ENCODE assay signal across 12 cellular contexts in genomic region chr2:133266926-133267590, GRCh38.
A peak's percentile ranks its signal among the peaks of the same experiment; 100 is the strongest.
DNase-seq lines count a peak whose midpoint lies in the region; ATAC-seq and TF ChIP-seq lines count a peak whose summit lies in the region.
"Had no signal": no experiment of that assay in that cellular context is flagged by ENCODE, and none has a peak within 500 bp of the region (broad histone marks: within the 10 kb centered on the region; RNA-seq: fewer than 3 reads in every experiment).

No MANE protein-coding gene starts in this region.

- H3K36me3 ChIP-seq in PC-3 (ENCODE audit: low read depth, low read length) (no peaks in the 10 kb centered on the region), heart right ventricle (no peaks in the 10 kb centered on the region), sigmoid colon (no peaks in the 10 kb centered on the region), ascending aorta (no peaks in the 10 kb centered on the region)

- intact Hi-C loops in PC-3 (cut with micrococcal nuclease) (loop anchor here (10.0 kb wide), 1 partner anchor 168 kb away; no protein-coding TSS in a partner anchor), heart right ventricle (cut with DNase I) (loop anchor here in 5 of 10 donors (10.0 kb wide), 3 partner anchors 298 to 518 kb away; partner anchors contain the start of gene NCKAP5 (in 3 of the 5)), sigmoid colon (cut with DNase I) (no loop called here), ascending aorta (cut with DNase I) (no loop called here)
- intact Hi-C loops in activated CD4-positive, alpha-beta memory T cell treated with anti-CD3 and anti-CD28 coated beads for 36 hours (cut with micrococcal nuclease) = no loop called here

- CTCF ChIA-PET in PC-3 (lab: Charles Lee) = interaction anchor here (0.6 to 0.9 kb wide), 4 partner anchors 266 to 1593 kb away, joined by 3 to 10 read pairs (median 3); partner anchors contain the start of gene NCKAP5
- CTCF ChIA-PET in activated CD4-positive, alpha-beta memory T cell treated with anti-CD3 and anti-CD28 coated beads for 36 hours (lab: Charles Lee) = no interaction called here

- no peak overlapping the region for H2AK5ac ChIP-seq in H9 (ENCODE audit: insufficient read length, low read length)

- H4K5ac ChIP-seq in H9 (ENCODE audit: insufficient read length, low read depth, low read length) = no peak overlapping the region

- peak overlapping the region; percentile 76 for H3K4me3 ChIP-seq in PC-3 (ENCODE audit: low read length)
- H3K4me3 ChIP-seq in heart right ventricle = peak overlapping the region in 9 of 10 donors; percentile 37 to 59 (median 52)
- H3K4me3 ChIP-seq in sigmoid colon = peak overlapping the region in 3 of 4 donors; percentile 23 to 34 (median 33)
- H3K4me3 ChIP-seq in ascending aorta = peak overlapping the region in 1 of 2 donors; percentile 55
- H3K4me3 ChIP-seq: GM12878 had no signal

- H3K79me1 ChIP-seq in H9 (ENCODE audit: insufficient read depth, low read depth, low read length, poor library complexity, severe bottlenecking) = no peaks in the 10 kb centered on the region

- TF ChIP-seq CTCF in H9 (conservative IDR thresholded peaks at IDR 0.05) (no peak), PC-3 (conservative IDR thresholded peaks at IDR 0.05; ENCODE audit: low read depth, low read length) (no peak), heart right ventricle (IDR thresholded peaks at IDR 0.05) (no peak), sigmoid colon (IDR thresholded peaks at IDR 0.05) (no peak), ascending aorta (IDR thresholded peaks at IDR 0.05) (no peak)

- H3K4me1 ChIP-seq in H9 (ENCODE audit: insufficient read depth, low read length) (no peaks in the 10 kb centered on the region), PC-3 (ENCODE audit: insufficient read depth, low read length) (peaks cover 47% of the 10 kb centered on the region), heart right ventricle (peaks cover 0 to 30% (median 0%) of the 10 kb centered on the region in 9 donors), sigmoid colon (peaks cover 0 to 11% (median 5%) of the 10 kb centered on the region in 4 donors), ascending aorta (no peaks in the 10 kb centered on the region)

- H3T11ph ChIP-seq in H9 (ENCODE audit: low read length) = no peak overlapping the region

- no peak overlapping the region for H3K23ac ChIP-seq in H9 (ENCODE audit: insufficient read length, low read depth, low read length)

- no peak overlapping the region for H2AFZ ChIP-seq in H9 (ENCODE audit: low read length)
- peak overlapping the region; percentile 80 for H2AFZ ChIP-seq in PC-3 (ENCODE audit: low read length)

- H3K9ac ChIP-seq in H9 (ENCODE audit: extremely low read depth, insufficient read length, low read length) (no peak overlapping the region), PC-3 (ENCODE audit: low read length) (peak overlapping the region; percentile 49; the same call in 1 of the 2 replicates)

- peak; percentile 40 for DNase-seq in H9
- peak; percentile 25 for DNase-seq in PC-3
- no peak for DNase-seq in heart right ventricle
- DNase-seq in sigmoid colon = no peak
- DNase-seq in activated CD4-positive, alpha-beta memory T cell treated with anti-CD3 and anti-CD28 coated beads for 36 hours = no peak
- no peak for DNase-seq in ascending aorta (ENCODE audit: low spot score in 2 of 2)
- DNase-seq in midbrain (lab: John Stamatoyannopoulos, UW) = no peak
- DNase-seq: activated CD4-positive, alpha-beta T cell treated with anti-CD3 and anti-CD28 coated beads, Interleukin-2, amount 10 ng/mL, durations not matched to agents 7 days and 5 days; NCI-H2081 had no signal

- no peak overlapping the region for H2BK15ac ChIP-seq in H9 (ENCODE audit: low read depth, low read length)

- peaks cover 3 to 14% of the 10 kb centered on the region in 2 experiments for H3K4me1 Mint-ChIP-seq in H9
- no peaks in the 10 kb centered on the region for H3K4me1 Mint-ChIP-seq in activated CD4-positive, alpha-beta memory T cell treated with anti-CD3 and anti-CD28 coated beads for 36 hours (ENCODE audit: low read depth)
- H3K4me1 Mint-ChIP-seq in stimulated activated memory B cell treated with anti-CD40 and anti-IgM and Interleukin-4, amounts not matched to agents 10 μg/mL and 1 μg/mL and 100 μg/mL, for 72 hours = peaks cover 18% of the 10 kb centered on the region
- H3K4me1 Mint-ChIP-seq: activated CD4-positive, alpha-beta T cell treated with anti-CD3 and anti-CD28 coated beads, Interleukin-2, amount 10 ng/mL, durations not matched to agents 7 days and 5 days had no signal

- no peak overlapping the region for H3K4ac ChIP-seq in H9 (ENCODE audit: low read depth, low read length)

- no peak overlapping the region for H2BK20ac ChIP-seq in H9 (ENCODE audit: low read depth, low read length, poor library complexity, severe bottlenecking)

- no peak for TF ChIP-seq EP300 in sigmoid colon (IDR thresholded peaks at IDR 0.05)

- H2BK120ac ChIP-seq in H9 (ENCODE audit: low read depth, low read length, poor library complexity, severe bottlenecking) = no peak overlapping the region

- H3K14ac ChIP-seq in H9 (ENCODE audit: insufficient read depth, low read length) = no peak overlapping the region

- H4K20me1 ChIP-seq in H9 (ENCODE audit: control insufficient read depth, insufficient read depth, insufficient read length) (no peaks in the 10 kb centered on the region), PC-3 (ENCODE audit: low read length) (no peaks in the 10 kb centered on the region)

- H3K4me3 Mint-ChIP-seq in H9 = peak overlapping the region; percentile 82 to 91
- H3K4me3 Mint-ChIP-seq in activated CD4-positive, alpha-beta memory T cell treated with anti-CD3 and anti-CD28 coated beads for 36 hours = no peak overlapping the region
- no peak overlapping the region for H3K4me3 Mint-ChIP-seq in stimulated activated memory B cell treated with anti-CD40 and anti-IgM and Interleukin-4, amounts not matched to agents 10 μg/mL and 1 μg/mL and 100 μg/mL, for 72 hours
- H3K4me3 Mint-ChIP-seq: activated CD4-positive, alpha-beta T cell treated with anti-CD3 and anti-CD28 coated beads, Interleukin-2, amount 10 ng/mL, durations not matched to agents 7 days and 5 days had no signal

- POLR2A ChIA-PET in PC-3 (lab: Charles Lee; ENCODE audit: unreplicated experiment) = interaction anchor here (0.6 kb wide), 1 partner anchor 294 kb away, joined by 8 read pairs; no protein-coding TSS in a partner anchor
- POLR2A ChIA-PET in activated CD4-positive, alpha-beta memory T cell treated with anti-CD3 and anti-CD28 coated beads for 36 hours (lab: Charles Lee) = no interaction called here

- no peak overlapping the region for H4K91ac ChIP-seq in H9 (ENCODE audit: insufficient read length, low read depth, low read length)

- H2BK12ac ChIP-seq in H9 (ENCODE audit: insufficient read length, low read depth, low read length) = no peak overlapping the region

- H3K27ac ChIP-seq in H9 (ENCODE audit: insufficient read length, low read depth, low read length) = no peak overlapping the region
- no peak overlapping the region for H3K27ac ChIP-seq in PC-3 (ENCODE audit: low read length)
- peak overlapping the region in 2 of 10 donors; percentile 13 to 28 for H3K27ac ChIP-seq in heart right ventricle
- no peak overlapping the region for H3K27ac ChIP-seq in sigmoid colon
- H3K27ac ChIP-seq in ascending aorta = no peak overlapping the region
- H3K27ac ChIP-seq: epithelial cell of prostate had no signal

- no TSS peak for BruUV-seq in PC-3 (replicated peaks; lab: Mats Ljungman, UMichigan)

- no peak overlapping the region for H3K56ac ChIP-seq in H9 (ENCODE audit: insufficient read length, low read depth, low read length)

- no peaks in the 10 kb centered on the region for H3K36me3 Mint-ChIP-seq in H9 (ENCODE audit: insufficient read depth in 1 of 3, low read depth in 3 of 3)
- H3K36me3 Mint-ChIP-seq in activated CD4-positive, alpha-beta memory T cell treated with anti-CD3 and anti-CD28 coated beads for 36 hours = no peaks in the 10 kb centered on the region
- no peaks in the 10 kb centered on the region for H3K36me3 Mint-ChIP-seq in stimulated activated memory B cell treated with anti-CD40 and anti-IgM and Interleukin-4, amounts not matched to agents 10 μg/mL and 1 μg/mL and 100 μg/mL, for 72 hours

- H3K4me2 ChIP-seq in H9 (ENCODE audit: insufficient read depth, insufficient read length, low read length) (peak overlapping the region; percentile 47), PC-3 (ENCODE audit: low read length) (peak overlapping the region; percentile 92)

- H3K27me3 ChIP-seq in H9 (ENCODE audit: insufficient read depth, low read length) = no peaks in the 10 kb centered on the region
- H3K27me3 ChIP-seq in PC-3 (ENCODE audit: low read length) = no peaks in the 10 kb centered on the region
- H3K27me3 ChIP-seq in heart right ventricle = peaks cover 0 to 20% (median 9%) of the 10 kb centered on the region in 7 donors
- H3K27me3 ChIP-seq in sigmoid colon = peaks cover 12 to 21% (median 17%) of the 10 kb centered on the region in 3 donors
- H3K27me3 ChIP-seq in ascending aorta = no peaks in the 10 kb centered on the region

- H3K23me2 ChIP-seq in H9 (ENCODE audit: insufficient read length, low read depth, low read length, poor library complexity, severe bottlenecking) = peaks cover 13% of the 10 kb centered on the region

- no CpG with 5 or more reads among the region's 17 CpGs for WGBS in H9 (ENCODE audit: extremely low coverage, insufficient read length, low lambda C conversion rate)
- 1 to 2% methylated on average over 17 of the region's 17 CpGs for WGBS in heart right ventricle, 2 donors
- WGBS in sigmoid colon, 2 donors = 1 to 2% methylated on average over 17 of the region's 17 CpGs

- H3F3A ChIP-seq in PC-3 (ENCODE audit: low read length, unreplicated experiment) = no peaks in the 10 kb centered on the region

- no peak overlapping the region for H3K27ac Mint-ChIP-seq in H9
- H3K27ac Mint-ChIP-seq in activated CD4-positive, alpha-beta memory T cell treated with anti-CD3 and anti-CD28 coated beads for 36 hours = no peak overlapping the region
- no peak overlapping the region for H3K27ac Mint-ChIP-seq in stimulated activated memory B cell treated with anti-CD40 and anti-IgM and Interleukin-4, amounts not matched to agents 10 μg/mL and 1 μg/mL and 100 μg/mL, for 72 hours
- H3K27ac Mint-ChIP-seq: activated CD4-positive, alpha-beta T cell treated with anti-CD3 and anti-CD28 coated beads, Interleukin-2, amount 10 ng/mL, durations not matched to agents 7 days and 5 days had no signal

- H2BK5ac ChIP-seq in H9 (ENCODE audit: insufficient read length, low read length) = no peak overlapping the region

- H3K9me2 ChIP-seq in PC-3 (replicated peaks; ENCODE audit: low read length) = no peaks in the 10 kb centered on the region

- H3K9me3 Mint-ChIP-seq in H9 = peaks cover 0 to 2% of the 10 kb centered on the region in 2 experiments; a peak in 1 of 5 replicates
- no peaks in the 10 kb centered on the region for H3K9me3 Mint-ChIP-seq in activated CD4-positive, alpha-beta memory T cell treated with anti-CD3 and anti-CD28 coated beads for 36 hours
- no peaks in the 10 kb centered on the region for H3K9me3 Mint-ChIP-seq in stimulated activated memory B cell treated with anti-CD40 and anti-IgM and Interleukin-4, amounts not matched to agents 10 μg/mL and 1 μg/mL and 100 μg/mL, for 72 hours
- H3K9me3 Mint-ChIP-seq: activated CD4-positive, alpha-beta T cell treated with anti-CD3 and anti-CD28 coated beads, Interleukin-2, amount 10 ng/mL, durations not matched to agents 7 days and 5 days had no signal

- H3K27me3 Mint-ChIP-seq in H9 (ENCODE audit: low read depth) = peaks cover 22% of the 10 kb centered on the region
- peaks cover 14% of the 10 kb centered on the region for H3K27me3 Mint-ChIP-seq in activated CD4-positive, alpha-beta memory T cell treated with anti-CD3 and anti-CD28 coated beads for 36 hours
- peaks cover 37% of the 10 kb centered on the region for H3K27me3 Mint-ChIP-seq in stimulated activated memory B cell treated with anti-CD40 and anti-IgM and Interleukin-4, amounts not matched to agents 10 μg/mL and 1 μg/mL and 100 μg/mL, for 72 hours

- TF ChIP-seq POLR2A in sigmoid colon (IDR thresholded peaks at IDR 0.05) = no peak

- ATAC-seq in PC-3 (no peak; the same call in 1 of the 2 replicates), heart right ventricle (peak in 1 of 8 donors; percentile 15)
- no peak for ATAC-seq in stimulated activated memory B cell treated with anti-CD40 and anti-IgM and Interleukin-4, amounts not matched to agents 10 μg/mL and 1 μg/mL and 100 μg/mL, for 72 hours

- H3K79me2 ChIP-seq in H9 (ENCODE audit: insufficient read depth, low read length) (no peaks in the 10 kb centered on the region), PC-3 (ENCODE audit: low read length) (no peaks in the 10 kb centered on the region)

- H3K9me3 ChIP-seq in H9 (ENCODE audit: control insufficient read depth, low read depth, low read length) (no peaks in the 10 kb centered on the region), PC-3 (ENCODE audit: low read length) (no peaks in the 10 kb centered on the region), heart right ventricle (no peaks in the 10 kb centered on the region), sigmoid colon (no peaks in the 10 kb centered on the region), ascending aorta (no peaks in the 10 kb centered on the region)

- H4K8ac ChIP-seq in H9 (replicated peaks; ENCODE audit: insufficient read length, low read depth, low read length) = no peak overlapping the region

- H3K18ac ChIP-seq in H9 (ENCODE audit: insufficient read length, low read depth, low read length) = no peak overlapping the region

Comparison
In these comparisons a context has a peak if more than half of its experiments do, and no peak if none do; other contexts are left out.
1. DNase-seq: peak in H9 (single experiment) and PC-3 (single experiment); none in heart right ventricle (0 of 2), sigmoid colon (single experiment), activated CD4-positive, alpha-beta memory T cell treated with anti-CD3 and anti-CD28 coated beads for 36 hours (single experiment), ascending aorta (0 of 2) and midbrain (single experiment).
2. H3K4me3 Mint-ChIP-seq: peak in H9 (2 of 2); none in activated CD4-positive, alpha-beta memory T cell treated with anti-CD3 and anti-CD28 coated beads for 36 hours (single experiment) and stimulated activated memory B cell treated with anti-CD40 and anti-IgM and Interleukin-4, amounts not matched to agents 10 μg/mL and 1 μg/mL and 100 μg/mL, for 72 hours (single experiment).